ENCODE assay signal across 9 cellular contexts in genomic region chr1:70034403-70034802, GRCh38.
DNase-seq lines count a peak whose midpoint lies in the region; ATAC-seq, FAIRE-seq and TF ChIP-seq lines count a peak whose summit lies in the region.
"Had no signal": no experiment of that assay in that cellular context is flagged by ENCODE, and none has a peak within 500 bp of the region (broad histone marks: within the 10 kb centered on the region; RNA-seq: fewer than 3 reads in every experiment).

No MANE protein-coding gene starts in this region.

- FAIRE-seq in RCC 7860 (lab: Jason Lieb, UNC), result no peak

- ATAC-seq in GM18519 (IDR thresholded peaks at IDR 0.05; ENCODE audit: low FRiP score, unreplicated experiment) (no peak), HG03460 (IDR thresholded peaks at IDR 0.05; ENCODE audit: unreplicated experiment) (no peak)

- no peak overlapping the region for H3K27ac ChIP-seq in uterus
- H3K27ac ChIP-seq: SK-N-MC had no signal

- H3K9me3 ChIP-seq in uterus, result no peaks in the 10 kb centered on the region

- peak; percentile 61 for TF ChIP-seq CTCF in foreskin fibroblast (IDR thresholded peaks at IDR 0.05; ENCODE audit: low read depth, low read length)
- no peak for TF ChIP-seq CTCF in uterus (IDR thresholded peaks at IDR 0.05)

- no peak for TF ChIP-seq POLR2A in uterus (IDR thresholded peaks at IDR 0.05)

- H3K4me3 ChIP-seq in foreskin fibroblast (ENCODE audit: low read depth in 1 of 2, low read length in 2 of 2) (no peak overlapping the region), uterus (no peak overlapping the region)
- H3K4me3 ChIP-seq: SK-N-MC had no signal

- no peaks in the 10 kb centered on the region for H3K4me1 ChIP-seq in uterus

- intact Hi-C loops in uterus (cut with DNase I; ENCODE audit: low total_unique reads), result no loop called here

- DNase-seq in AG20443 (ENCODE audit: low spot score) (peak; percentile 55), LoVo (ENCODE audit: low spot score) (peak; percentile 6), RCC 7860 (ENCODE audit: low spot score) (peak; percentile 34), foreskin fibroblast (peak; percentile 67 to 87), GOT3 (lab: John Stamatoyannopoulos, UW) (no peak), uterus (no peak)

- no peaks in the 10 kb centered on the region for H3K36me3 ChIP-seq in uterus

- H3K27me3 ChIP-seq in uterus, result no peaks in the 10 kb centered on the region

Comparison
In these comparisons a context has a peak if more than half of its experiments do, and no peak if none do; other contexts are left out.
1. DNase-seq: peak in AG20443 (single experiment), LoVo (single experiment), RCC 7860 (single experiment) and foreskin fibroblast (2 of 2); none in GOT3 (single experiment) and uterus (0 of 2).